In genomic region chr4:6500481-6501135, GRCh38 we compare ENCODE assay signal across 16 cellular contexts. TPM values are rescaled to one million over a fixed set of nuclear protein-coding genes. Genes with fewer than 3 reads are reported as not detected.
"Had no signal": no experiment of that assay in that cellular context is flagged by ENCODE, and none has a peak within 500 bp of the region (broad histone marks: within the 10 kb centered on the region; RNA-seq: fewer than 3 reads in every experiment).

No MANE protein-coding gene starts in this region.

- H3K27ac Mint-ChIP-seq: activated CD8-positive, alpha-beta memory T cell treated with anti-CD3 and anti-CD28 coated beads, Interleukin-2, amount 10 ng/mL, durations not matched to agents 7 days and 5 days; activated naive CD8-positive, alpha-beta T cell treated with anti-CD3 and anti-CD28 coated beads for 36 hours; activated T-cell treated with anti-CD3 and anti-CD28 coated beads, Interleukin-2, amount 50 U/mL, for 24 hours; stimulated activated naive B cell treated with anti-CD40 and anti-IgM and Interleukin-4, amounts not matched to agents 10 μg/mL and 1 μg/mL and 100 μg/mL, for 72 hours; T-helper 2 cell treated with Interferon-gamma antibody and Interleukin-4, amounts not matched to agents 5 μg/mL and 100 μg/mL, for 36 hours had no signal

- H3K4me1 Mint-ChIP-seq: activated CD8-positive, alpha-beta memory T cell treated with anti-CD3 and anti-CD28 coated beads, Interleukin-2, amount 10 ng/mL, durations not matched to agents 7 days and 5 days; activated naive CD8-positive, alpha-beta T cell treated with anti-CD3 and anti-CD28 coated beads for 36 hours; central memory CD8-positive, alpha-beta T cell; stimulated activated naive B cell treated with anti-CD40 and anti-IgM and Interleukin-4, amounts not matched to agents 10 μg/mL and 1 μg/mL and 100 μg/mL, for 72 hours had no signal

- DNase-seq: activated CD4-positive, alpha-beta T cell treated with anti-CD3 and anti-CD28 coated beads, Interleukin-2, amount 50 U/mL, for 48 hours; activated CD8-positive, alpha-beta memory T cell treated with anti-CD3 and anti-CD28 coated beads, Interleukin-2, amount 10 ng/mL, durations not matched to agents 7 days and 5 days; activated effector memory CD4-positive, alpha-beta T cell treated with anti-CD3 and anti-CD28 coated beads, Interleukin-2, amount 50 U/mL, for 16 hours; activated naive CD8-positive, alpha-beta T cell treated with anti-CD3 and anti-CD28 coated beads for 36 hours; activated T-cell treated with anti-CD3 and anti-CD28 coated beads, Interleukin-2, amount 50 U/mL, for 24 hours; body of pancreas; effector memory CD4-positive, alpha-beta T cell; foreskin melanocyte; mammary epithelial cell; naive thymus-derived CD8-positive, alpha-beta T cell; stimulated activated CD4-positive, alpha-beta T cell treated with anti-CD3 and anti-CD28 coated beads, Interleukin-4, amount 100 ng/mL, for 1 hour; stimulated activated naive B cell treated with anti-CD40 and anti-IgM and Interleukin-4, amounts not matched to agents 10 μg/mL and 1 μg/mL and 100 μg/mL, for 72 hours; thyroid gland had no signal

- H3K27me3 Mint-ChIP-seq: activated CD8-positive, alpha-beta memory T cell treated with anti-CD3 and anti-CD28 coated beads, Interleukin-2, amount 10 ng/mL, durations not matched to agents 7 days and 5 days had no signal

- H3K36me3 Mint-ChIP-seq: activated naive CD8-positive, alpha-beta T cell treated with anti-CD3 and anti-CD28 coated beads for 36 hours had no signal

- H3K4me3 Mint-ChIP-seq: activated CD8-positive, alpha-beta memory T cell treated with anti-CD3 and anti-CD28 coated beads, Interleukin-2, amount 10 ng/mL, durations not matched to agents 7 days and 5 days; activated naive CD8-positive, alpha-beta T cell treated with anti-CD3 and anti-CD28 coated beads for 36 hours; activated T-cell treated with anti-CD3 and anti-CD28 coated beads, Interleukin-2, amount 50 U/mL, for 24 hours; central memory CD8-positive, alpha-beta T cell; naive thymus-derived CD8-positive, alpha-beta T cell; stimulated activated naive B cell treated with anti-CD40 and anti-IgM and Interleukin-4, amounts not matched to agents 10 μg/mL and 1 μg/mL and 100 μg/mL, for 72 hours; T-helper 2 cell treated with Interferon-gamma antibody and Interleukin-4, amounts not matched to agents 5 μg/mL and 100 μg/mL, for 36 hours had no signal

- ATAC-seq: activated CD8-positive, alpha-beta memory T cell treated with anti-CD3 and anti-CD28 coated beads, Interleukin-2, amount 10 ng/mL, durations not matched to agents 7 days and 5 days; body of pancreas; naive thymus-derived CD8-positive, alpha-beta T cell; stimulated activated naive B cell treated with anti-CD40 and anti-IgM and Interleukin-4, amounts not matched to agents 10 μg/mL and 1 μg/mL and 100 μg/mL, for 72 hours had no signal

RNA-seq across cellular contexts. Expression of gene PPP2R2C, which starts 28.2 kb away (rescaled TPM):
- total RNA-seq: activated CD8-positive, alpha-beta memory T cell treated with anti-CD3 and anti-CD28 coated beads, Interleukin-2, amount 10 ng/mL, durations not matched to agents 7 days and 5 days; activated naive CD8-positive, alpha-beta T cell treated with anti-CD3 and anti-CD28 coated beads for 36 hours; naive thymus-derived CD8-positive, alpha-beta T cell; skeletal muscle tissue had no signal
